ENCODE assay signal across 9 cellular contexts in genomic region chr1:227787513-227788278, GRCh38. TPM values are rescaled to one million over a fixed set of nuclear protein-coding genes. Genes with fewer than 3 reads are reported as not detected.
DNase-seq lines count a peak whose midpoint lies in the region; ATAC-seq and TF ChIP-seq lines count a peak whose summit lies in the region.
"Had no signal": no experiment of that assay in that cellular context is flagged by ENCODE, and none has a peak within 500 bp of the region (broad histone marks: within the 10 kb centered on the region; RNA-seq: fewer than 3 reads in every experiment).

No MANE protein-coding gene starts in this region.

- CTCF ChIA-PET in CD4-positive, alpha-beta T cell (lab: Charles Lee) = interaction anchor here (1.2 kb wide), 2 partner anchors 21 to 26 kb away, joined by 5 to 6 read pairs; no protein-coding TSS in a partner anchor
- CTCF ChIA-PET in activated CD8-positive, alpha-beta T cell treated with anti-CD3 and anti-CD28 coated beads for 36 hours (lab: Charles Lee) = interaction anchor here (0.6 to 1.3 kb wide), 2 partner anchors 158 to 169 kb away, joined by 3 to 6 read pairs; no protein-coding TSS in a partner anchor

- no peaks in the 10 kb centered on the region for H3K9me3 ChIP-seq in CD4-positive, alpha-beta T cell (ENCODE audit: control insufficient read depth, low read length)
- H3K9me3 ChIP-seq in ectodermal cell (ENCODE audit: control insufficient read depth, low read length) (no peaks in the 10 kb centered on the region), lung (ENCODE audit: control insufficient read depth in 2 of 2, insufficient read depth in 1 of 2, low read length in 1 of 2) (no peaks in the 10 kb centered on the region)

- intact Hi-C loops in CD4-positive, alpha-beta T cell (cut with DNase I, micrococcal nuclease) = loop anchor here (1.0 to 10.0 kb wide), 9 partner anchors 25 to 1840 kb away; partner anchors contain the start of genes ARF1 (in 2 of the 2), IBA57 (in 1 of the 2), TAF5L (in 1 of the 2) and TRIM11 (in 1 of the 2)
- intact Hi-C loops in activated CD8-positive, alpha-beta T cell treated with anti-CD3 and anti-CD28 coated beads for 36 hours (cut with micrococcal nuclease) = no loop called here

- no peaks in the 10 kb centered on the region for H3K36me3 Mint-ChIP-seq in CD4-positive, alpha-beta T cell (ENCODE audit: low read depth)
- no peaks in the 10 kb centered on the region for H3K36me3 Mint-ChIP-seq in activated CD8-positive, alpha-beta T cell treated with anti-CD3 and anti-CD28 coated beads for 36 hours (ENCODE audit: low read depth)

- no peaks in the 10 kb centered on the region for H3K27me3 Mint-ChIP-seq in CD4-positive, alpha-beta T cell
- H3K27me3 Mint-ChIP-seq in activated CD8-positive, alpha-beta T cell treated with anti-CD3 and anti-CD28 coated beads for 36 hours = peaks cover 4% of the 10 kb centered on the region

- peak; percentile 92 for ATAC-seq in CD4-positive, alpha-beta T cell (ENCODE audit: poor library complexity)
- ATAC-seq in GM19452 (IDR thresholded peaks at IDR 0.05; ENCODE audit: unreplicated experiment) = peak; percentile 95
- ATAC-seq in HG03571 (IDR thresholded peaks at IDR 0.05; ENCODE audit: unreplicated experiment) = peak; percentile 89
- peak; percentile 95 for ATAC-seq in activated CD8-positive, alpha-beta T cell treated with anti-CD3 and anti-CD28 coated beads for 36 hours
- ATAC-seq in lung (ENCODE audit: insufficient read depth, low FRiP score) = peak; percentile 97

- TF ChIP-seq CTCF in CD4-positive, alpha-beta T cell (IDR thresholded peaks at IDR 0.05) = no peak
- TF ChIP-seq CTCF in activated CD8-positive, alpha-beta T cell treated with anti-CD3 and anti-CD28 coated beads for 36 hours (IDR thresholded peaks at IDR 0.05) = no peak
- no peak for TF ChIP-seq CTCF in lung (IDR thresholded peaks at IDR 0.05; ENCODE audit: control extremely low read depth, extremely low read depth)

- no peaks in the 10 kb centered on the region for H3K36me3 ChIP-seq in ectodermal cell (ENCODE audit: control insufficient read depth, insufficient read depth, low read length)
- H3K36me3 ChIP-seq in lung (ENCODE audit: control insufficient read depth in 2 of 2, insufficient read depth in 2 of 2, low read length in 2 of 2) = no peaks in the 10 kb centered on the region

- POLR2A ChIA-PET in CD4-positive, alpha-beta T cell (lab: Charles Lee) = interaction anchor here (0.6 to 1.9 kb wide), 13 partner anchors 12 to 671 kb away, joined by 3 to 37 read pairs (median 4); partner anchors contain the start of genes ARF1 and IBA57
- POLR2A ChIA-PET in activated CD8-positive, alpha-beta T cell treated with anti-CD3 and anti-CD28 coated beads for 36 hours (lab: Charles Lee) = interaction anchor here (1.3 kb wide), 1 partner anchor 15 kb away, joined by 6 read pairs; no protein-coding TSS in a partner anchor

- peak overlapping the region; percentile 49 for H3K4me3 ChIP-seq in ectodermal cell (ENCODE audit: insufficient read depth, low read depth, low read length)
- H3K4me3 ChIP-seq in lung = peak overlapping the region; percentile 32

- no peaks in the 10 kb centered on the region for H3K27me3 ChIP-seq in CD4-positive, alpha-beta T cell (ENCODE audit: control insufficient read depth, insufficient read depth, low read length)
- H3K27me3 ChIP-seq in ectodermal cell (ENCODE audit: control insufficient read depth, insufficient read depth, low read length, poor library complexity, severe bottlenecking) (peaks cover 44% of the 10 kb centered on the region), lung (ENCODE audit: control insufficient read depth, insufficient read depth) (no peaks in the 10 kb centered on the region)

- peaks cover 34% of the 10 kb centered on the region for H3K4me1 Mint-ChIP-seq in CD4-positive, alpha-beta T cell (ENCODE audit: low read depth)
- H3K4me1 Mint-ChIP-seq in activated CD8-positive, alpha-beta T cell treated with anti-CD3 and anti-CD28 coated beads for 36 hours (ENCODE audit: low read depth) = peaks cover 20% of the 10 kb centered on the region

- 1% methylated on average over 61 of the region's 61 CpGs for WGBS in ectodermal cell, 2 experiments
- WGBS in lung, 2 donors = 0 to 1% methylated on average over 61 of the region's 61 CpGs

- H3K4me1 ChIP-seq in ectodermal cell (ENCODE audit: control insufficient read depth, insufficient read depth, low read length) (peaks cover 7% of the 10 kb centered on the region), lung (ENCODE audit: control insufficient read depth in 2 of 2, insufficient read depth in 2 of 2, low read length in 2 of 2) (peaks cover 0 to 11% of the 10 kb centered on the region in 2 donors)

- peak; percentile 94 to 97 (median 96) for DNase-seq in CD4-positive, alpha-beta T cell
- DNase-seq in NCI-H774 (lab: John Stamatoyannopoulos, UW) (peak; percentile 96), lung (ENCODE audit: low spot score) (peak; percentile 96)
- DNase-seq in activated CD8-positive, alpha-beta T cell treated with anti-CD3 and anti-CD28 coated beads for 36 hours = peak; percentile 95
- DNase-seq in stimulated activated CD4-positive, alpha-beta T cell treated with anti-CD3 and anti-CD28 coated beads, TNF-alpha, amount 100 ng/mL, for 4 hours (ENCODE audit: low read depth in 3 of 3) = peak; percentile 87 to 93 (median 93)

- H3K4me3 Mint-ChIP-seq in CD4-positive, alpha-beta T cell = peak overlapping the region; percentile 89
- peak overlapping the region; percentile 72 for H3K4me3 Mint-ChIP-seq in activated CD8-positive, alpha-beta T cell treated with anti-CD3 and anti-CD28 coated beads for 36 hours

- H3K27ac Mint-ChIP-seq in CD4-positive, alpha-beta T cell = peak overlapping the region; percentile 82
- no peak overlapping the region for H3K27ac Mint-ChIP-seq in activated CD8-positive, alpha-beta T cell treated with anti-CD3 and anti-CD28 coated beads for 36 hours

- no peaks in the 10 kb centered on the region for H3K9me3 Mint-ChIP-seq in CD4-positive, alpha-beta T cell
- no peaks in the 10 kb centered on the region for H3K9me3 Mint-ChIP-seq in activated CD8-positive, alpha-beta T cell treated with anti-CD3 and anti-CD28 coated beads for 36 hours

- peak overlapping the region; percentile 11 for H3K27ac ChIP-seq in CD4-positive, alpha-beta T cell (ENCODE audit: low read depth, low read length)
- H3K27ac ChIP-seq in ectodermal cell (ENCODE audit: insufficient read depth, low read depth, low read length, poor library complexity, severe bottlenecking) = no peak overlapping the region
- H3K27ac ChIP-seq in lung (ENCODE audit: low read depth in 1 of 2, low read length in 1 of 2) = peak overlapping the region in 1 of 2 donors; percentile 66

RNA-seq across cellular contexts. Expression of gene PRSS38, which starts 27.8 kb away (rescaled TPM):
- not detected for total RNA-seq in CD4-positive, alpha-beta T cell
- not detected for total RNA-seq in activated CD8-positive, alpha-beta T cell treated with anti-CD3 and anti-CD28 coated beads for 36 hours
- not detected for polyA plus RNA-seq in ectodermal cell (2013, experiment 1 of 4)
- polyA plus RNA-seq in ectodermal cell (2013, experiment 2 of 4) = not detected
- polyA plus RNA-seq in ectodermal cell (2013, experiment 3 of 4) = not detected
- polyA plus RNA-seq in ectodermal cell (2013, experiment 4 of 4) = not detected
- not detected for total RNA-seq in lung
- not detected for polyA plus RNA-seq in lung
- total RNA-seq: subcutaneous adipose tissue had no signal

RNA-seq across cellular contexts. Expression of gene SNAP47, which starts 52.5 kb away (rescaled TPM):
- 10 to 100 TPM; 12.8 to 14.0 TPM for total RNA-seq in CD4-positive, alpha-beta T cell
- total RNA-seq in activated CD8-positive, alpha-beta T cell treated with anti-CD3 and anti-CD28 coated beads for 36 hours = 10 to 100 TPM; 25.3 to 25.5 TPM
- 49.2 TPM for polyA plus RNA-seq in ectodermal cell (2013, experiment 1 of 4)
- polyA plus RNA-seq in ectodermal cell (2013, experiment 2 of 4) = 46.6 TPM
- 39.8 TPM for polyA plus RNA-seq in ectodermal cell (2013, experiment 3 of 4)
- 43.9 TPM for polyA plus RNA-seq in ectodermal cell (2013, experiment 4 of 4)
- total RNA-seq in lung = 10 to 100 TPM; 27.8 to 63.0 TPM
- polyA plus RNA-seq in lung = 10 to 100 TPM; 10.6 to 17.7 TPM

RNA-seq across cellular contexts. Expression of gene JMJD4, which starts 52.6 kb away (rescaled TPM):
- 10 to 100 TPM; 11.4 to 11.9 TPM for total RNA-seq in CD4-positive, alpha-beta T cell
- total RNA-seq in activated CD8-positive, alpha-beta T cell treated with anti-CD3 and anti-CD28 coated beads for 36 hours = 10 to 100 TPM; 16.2 to 17.3 TPM
- polyA plus RNA-seq in ectodermal cell (2013, experiment 1 of 4) = 9.9 TPM
- 15.1 TPM for polyA plus RNA-seq in ectodermal cell (2013, experiment 2 of 4)
- 9.0 TPM for polyA plus RNA-seq in ectodermal cell (2013, experiment 3 of 4)
- polyA plus RNA-seq in ectodermal cell (2013, experiment 4 of 4) = 10.6 TPM
- 10 to 100 TPM in 1 of 2 donors, 1 to 10 TPM in 1; 9.4 to 23.0 TPM for total RNA-seq in lung
- 10 to 100 TPM; 12.3 to 18.9 TPM for polyA plus RNA-seq in lung
